In the genomic region with DNA sequence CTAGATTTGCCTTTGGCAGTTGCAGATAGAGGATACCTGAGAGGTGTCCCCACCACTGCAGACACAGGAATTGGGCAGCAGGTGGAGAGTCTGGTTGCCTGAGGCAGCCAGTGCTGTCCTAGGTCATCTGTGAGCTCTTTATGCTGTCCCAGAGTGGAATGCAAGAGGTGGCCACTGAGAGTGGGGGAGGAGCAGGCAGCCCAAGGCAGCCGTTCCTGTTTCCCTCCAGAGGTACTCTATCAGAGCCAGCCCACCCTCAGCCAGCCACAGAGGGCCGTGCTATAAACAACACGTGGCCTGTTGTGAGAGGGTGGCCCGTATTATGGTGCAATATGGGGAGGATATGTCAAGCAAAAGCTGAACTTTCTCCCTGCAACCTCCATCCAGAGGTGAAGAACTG, we compare ENCODE assay signal across 31 cellular contexts. TPM values are rescaled to one million over a fixed set of nuclear protein-coding genes. Genes with fewer than 3 reads are reported as not detected.
DNase-seq lines count a peak whose midpoint lies in the region; ATAC-seq, FAIRE-seq and TF ChIP-seq lines count a peak whose summit lies in the region.
"Had no signal": no experiment of that assay in that cellular context is flagged by ENCODE, and none has a peak within 500 bp of the region (broad histone marks: within the 10 kb centered on the region; RNA-seq: fewer than 3 reads in every experiment).

No MANE protein-coding gene starts in this region.

- no peaks in the 10 kb centered on the region for H3F3A ChIP-seq in GM23338 (replicated peaks; ENCODE audit: low read depth)

- peak; percentile 84 for ATAC-seq in GM23338
- peak; percentile 73 for ATAC-seq in K562
- no peak for ATAC-seq in GM21576 (IDR thresholded peaks at IDR 0.05; ENCODE audit: unreplicated experiment)
- ATAC-seq: left colon had no signal

- FAIRE-seq in K562 (lab: Jason Lieb, UNC): no peak
- FAIRE-seq: small intestine had no signal

- H3K36me3 Mint-ChIP-seq in GM23338 (ENCODE audit: low read depth) (no peaks in the 10 kb centered on the region; the same call in 2 of the 3 replicates), osteocyte (ENCODE audit: unreplicated experiment) (no peaks in the 10 kb centered on the region), mesothelial cell of epicardium (no peaks in the 10 kb centered on the region)
- H3K36me3 Mint-ChIP-seq: activated naive CD8-positive, alpha-beta T cell treated with anti-CD3 and anti-CD28 coated beads for 36 hours had no signal

- no peaks in the 10 kb centered on the region for H3K79me2 ChIP-seq in GM23338 (replicated peaks; ENCODE audit: insufficient read depth)
- no peaks in the 10 kb centered on the region for H3K79me2 ChIP-seq in K562 (ENCODE audit: control insufficient read depth, insufficient read depth, low read length)

- BruUV-seq in K562 (replicated peaks; lab: Mats Ljungman, UMichigan): no TSS peak

- H3K9me1 ChIP-seq in K562 (ENCODE audit: control insufficient read depth, insufficient read depth, low read length): no peaks in the 10 kb centered on the region

- H3K4me1 Mint-ChIP-seq in GM23338 (peaks cover 26% of the 10 kb centered on the region), osteocyte (ENCODE audit: unreplicated experiment) (no peaks in the 10 kb centered on the region), mesothelial cell of epicardium (no peaks in the 10 kb centered on the region)
- H3K4me1 Mint-ChIP-seq: activated naive CD8-positive, alpha-beta T cell treated with anti-CD3 and anti-CD28 coated beads for 36 hours had no signal

- in situ Hi-C loops in K562 (cut with MboI): no loop called here

- no peaks in the 10 kb centered on the region; the same call in 2 of the 3 replicates for H3K9me3 Mint-ChIP-seq in GM23338
- H3K9me3 Mint-ChIP-seq in osteocyte (ENCODE audit: unreplicated experiment): no peaks in the 10 kb centered on the region
- H3K9me3 Mint-ChIP-seq in mesothelial cell of epicardium: no peaks in the 10 kb centered on the region
- H3K9me3 Mint-ChIP-seq: activated naive CD8-positive, alpha-beta T cell treated with anti-CD3 and anti-CD28 coated beads for 36 hours; dendritic cell treated with granulocyte-macrophage colony-stimulating factor and Interleukin-4, amounts not matched to agents 40 ng/mL and 50 ng/mL, for 4 days; memory B cell had no signal

- no peak for TF ChIP-seq EP300 in K562 (IDR thresholded peaks at IDR 0.05; ENCODE audit: low read length)

- TF ChIP-seq POLR2A in NB4 (IDR thresholded peaks at IDR 0.05; ENCODE audit: extremely low read depth, insufficient read length) (no peak), K562 (conservative IDR thresholded peaks at IDR 0.05) (no peak)

- no peaks in the 10 kb centered on the region for H3K9me2 ChIP-seq in GM23338 (ENCODE audit: insufficient read depth)

- H3K27ac ChIP-seq in GM23338 (ENCODE audit: low read depth) (no peak overlapping the region), K562 (ENCODE audit: extremely low read depth, low read depth, low read length) (no peak overlapping the region)
- H3K27ac ChIP-seq: ascending aorta; BLaER1 treated with 17β-estradiol and CSF1 and Interleukin-3, amounts not matched to agents 10 nM and 100 nM; uterus had no signal

- H3K4me3 Mint-ChIP-seq in GM23338 (no peak overlapping the region), osteocyte (ENCODE audit: unreplicated experiment) (no peak overlapping the region), mesothelial cell of epicardium (no peak overlapping the region)
- H3K4me3 Mint-ChIP-seq: activated naive CD8-positive, alpha-beta T cell treated with anti-CD3 and anti-CD28 coated beads for 36 hours; dendritic cell treated with granulocyte-macrophage colony-stimulating factor and Interleukin-4, amounts not matched to agents 40 ng/mL and 50 ng/mL, for 4 days; memory B cell had no signal

- H3K36me3 ChIP-seq in GM23338 (ENCODE audit: insufficient read depth) (no peaks in the 10 kb centered on the region), K562 (ENCODE audit: control insufficient read depth, insufficient read depth, low read length) (no peaks in the 10 kb centered on the region)
- H3K36me3 ChIP-seq: ascending aorta, uterus had no signal

- no peak overlapping the region; a peak in 1 of 4 replicates for H3K9ac ChIP-seq in K562 (ENCODE audit: insufficient read depth in 1 of 2, low read depth in 2 of 2, low read length in 2 of 2)
- H3K9ac ChIP-seq: BLaER1 treated with 17β-estradiol and CSF1 and Interleukin-3, amounts not matched to agents 10 nM and 100 nM had no signal

- H3K27me3 Mint-ChIP-seq in GM23338 (ENCODE audit: insufficient read depth, low read depth, poor library complexity) (peaks cover under 1% of the 10 kb centered on the region), osteocyte (ENCODE audit: unreplicated experiment) (peaks cover 3% of the 10 kb centered on the region), mesothelial cell of epicardium (ENCODE audit: low read depth) (peaks cover 6% of the 10 kb centered on the region)
- H3K27me3 Mint-ChIP-seq: dendritic cell treated with granulocyte-macrophage colony-stimulating factor and Interleukin-4, amounts not matched to agents 40 ng/mL and 50 ng/mL, for 4 days; memory B cell had no signal

- H3K4me2 ChIP-seq in GM23338: no peak overlapping the region
- H3K4me2 ChIP-seq in K562 (ENCODE audit: insufficient read depth, low read length): no peak overlapping the region
- H3K4me2 ChIP-seq: BLaER1 treated with 17β-estradiol and CSF1 and Interleukin-3, amounts not matched to agents 10 nM and 100 nM had no signal

- no peaks in the 10 kb centered on the region for H4K20me1 ChIP-seq in GM23338 (replicated peaks; ENCODE audit: insufficient read depth)
- H4K20me1 ChIP-seq in K562 (replicated peaks; ENCODE audit: control insufficient read depth, insufficient read depth, low read length): no peaks in the 10 kb centered on the region

- H3K27ac Mint-ChIP-seq in GM23338 (no peak overlapping the region; the same call in 1 of the 2 replicates), osteocyte (ENCODE audit: unreplicated experiment) (no peak overlapping the region), mesothelial cell of epicardium (no peak overlapping the region)
- H3K27ac Mint-ChIP-seq: activated naive CD8-positive, alpha-beta T cell treated with anti-CD3 and anti-CD28 coated beads for 36 hours; dendritic cell treated with granulocyte-macrophage colony-stimulating factor and Interleukin-4, amounts not matched to agents 40 ng/mL and 50 ng/mL, for 4 days; memory B cell had no signal

- POLR2A ChIA-PET in K562 (lab: Yijun Ruan, JAX): interaction anchor here (0.6 kb wide), 2 partner anchors 9 to 39 kb away, joined by 3 to 4 read pairs; no protein-coding TSS in a partner anchor

- whole genome bisulfite sequencing in K562 (ENCODE audit: insufficient coverage, low coverage, missing lambda C conversion rate): 0% methylated on average over 4 of the region's 4 CpGs

- H3K4me3 ChIP-seq in GM23338 (no peak overlapping the region), NB4 (ENCODE audit: low read depth, low read length) (no peak overlapping the region), K562 (no peak overlapping the region)
- H3K4me3 ChIP-seq: ascending aorta; BLaER1 treated with 17β-estradiol and CSF1 and Interleukin-3, amounts not matched to agents 10 nM and 100 nM; uterus had no signal

- no peak for TF ChIP-seq CTCF in GM23338 (conservative IDR thresholded peaks at IDR 0.05; ENCODE audit: low read depth in 2 of 2)
- TF ChIP-seq CTCF in NB4 (IDR thresholded peaks at IDR 0.05; ENCODE audit: low read depth, low read length): no peak
- no peak for TF ChIP-seq CTCF in K562 (IDR thresholded peaks at IDR 0.05 in 2 of 3, conservative IDR thresholded peaks at IDR 0.05 in 1 of 3; ENCODE audit: insufficient read depth in 2 of 3, low read depth in 1 of 3, low read length in 3 of 3)
- TF ChIP-seq CTCF in osteocyte (IDR thresholded peaks at IDR 0.05): no peak
- TF ChIP-seq CTCF in mesothelial cell of epicardium (IDR thresholded peaks at IDR 0.05; ENCODE audit: unreplicated experiment): no peak

- TF ChIP-seq RAD21 in K562 (CRISPR knock-in tag; conservative IDR thresholded peaks at IDR 0.05 in 1 of 2, IDR thresholded peaks at IDR 0.05 in 1 of 2): no peak

- DNase-seq in GM23338 (ENCODE audit: low spot score) (peak; percentile 55), NB4 (ENCODE audit: low read depth) (peak; percentile 58), K562 (ENCODE audit: extremely low read depth in 1 of 4, low spot score in 3 of 4) (no peak), osteocyte (ENCODE audit: extremely low spot score, unreplicated experiment) (peak; percentile 80), kidney tubule cell (ENCODE audit: low spot score) (no peak), SW 1271 (lab: John Stamatoyannopoulos, UW) (no peak), mesothelial cell of epicardium (ENCODE audit: low spot score in 2 of 2, unreplicated experiment in 2 of 2) (no peak)
- DNase-seq: activated CD4-positive, alpha-beta T cell treated with anti-CD3 and anti-CD28 coated beads, Interleukin-2, amount 50 U/mL, for 4 hours; activated CD4-positive, CD25-positive, alpha-beta regulatory T cell; activated effector memory CD4-positive, alpha-beta T cell treated with Interleukin-2 at 50 U/mL for 16 hours; activated naive CD8-positive, alpha-beta T cell treated with anti-CD3 and anti-CD28 coated beads for 36 hours; Calu3; caudate nucleus; EL; KG1; left colon; NCI-H1048; NCI-H1694 treated with DMSO at 0.1 percent for 48 hours; NCI-H69; occipital lobe; small intestine; stimulated activated CD4-positive, alpha-beta T cell treated with anti-CD3 and anti-CD28 coated beads, Interleukin-1b, Interleukin-23, amount 100 ng/mL, for 48 hours; T-helper 9 cell; uterus had no signal

- CTCF ChIA-PET in K562 (lab: Yijun Ruan, JAX; ENCODE audit: low intra/inter-chr PET ratio): no interaction called here

- H3K27me3 ChIP-seq in GM23338 (ENCODE audit: insufficient read depth) (no peaks in the 10 kb centered on the region), K562 (ENCODE audit: control insufficient read depth in 2 of 2, insufficient read depth in 2 of 2, low read length in 2 of 2) (peaks cover 35 to 62% of the 10 kb centered on the region in 2 experiments)
- H3K27me3 ChIP-seq: ascending aorta; BLaER1 treated with 17β-estradiol and CSF1 and Interleukin-3, amounts not matched to agents 10 nM and 100 nM; uterus had no signal

- no peaks in the 10 kb centered on the region for H3K9me3 ChIP-seq in K562 (replicated peaks; ENCODE audit: control insufficient read depth, insufficient read depth, low read depth, low read length)
- H3K9me3 ChIP-seq: ascending aorta; BLaER1 treated with 17β-estradiol and CSF1 and Interleukin-3, amounts not matched to agents 10 nM and 100 nM; uterus had no signal

- H2AFZ ChIP-seq in GM23338: 0 out of 2 replicates have a peak overlapping the region, but pooled peaks have one; percentile 56
- no peak overlapping the region for H2AFZ ChIP-seq in K562 (ENCODE audit: low read depth, low read length)

- intact Hi-C loops in K562 (cut with micrococcal nuclease): no loop called here

- H3K4me1 ChIP-seq in GM23338 (ENCODE audit: insufficient read depth) (0 out of 2 replicates have a peak, but pooled peaks cover 6% of the 10 kb centered on the region), K562 (replicated peaks in 1 of 2; ENCODE audit: control insufficient read depth in 2 of 2, insufficient read depth in 2 of 2, low read length in 2 of 2) (no peaks in the 10 kb centered on the region; a peak in 1 of 5 replicates)
- H3K4me1 ChIP-seq: ascending aorta; BLaER1 treated with 17β-estradiol and CSF1 and Interleukin-3, amounts not matched to agents 10 nM and 100 nM; uterus had no signal

RNA-seq across cellular contexts. Expression of a gene that starts 8.5 kb away (rescaled TPM):
- total RNA-seq in GM23338 (2014; rRNA removed; shearing (Covaris generic)): not detected in 2 replicates
- polyA plus RNA-seq in GM23338 (2016; fragmentation: Nextera tagmentation; extraction: Ambion mirVana) (not detected in 2 replicates), K562 (2011; rRNA removed) (not detected in 2 replicates), K562 (2014; fragmentation: Illumina TruSeq; extraction: Trizol) (not detected in 2 replicates), K562 (2014; fragmentation: Nextera tagmentation; extraction: Ambion mirVana) (not detected), K562 (2014; rRNA removed) (not detected in 2 replicates)
- not detected in 2 replicates for total RNA-seq in K562 (2011; cell fraction: chromatin; rRNA removed; ENCODE audit: low replicate concordance)
- not detected in 2 replicates for total RNA-seq in K562 (2011; cell fraction: nucleolus; rRNA removed)
- not detected in 2 replicates for total RNA-seq in K562 (2011; cell fraction: nucleoplasm; rRNA removed)
- total RNA-seq in K562 (2014; rRNA removed) (not detected in 2 replicates), K562 (2014; rRNA removed; fragmentation: Illumina TruSeq; extraction: Trizol) (not detected in 2 replicates), K562 (2015; rRNA removed; fragmentation: Illumina TruSeq; extraction: Trizol) (not detected in 2 replicates), K562 (2021) (not detected in 2 replicates), osteocyte (not detected in 2 replicates), mesothelial cell of epicardium (not detected in 3 replicates)
- not detected in 2 replicates for polyA plus RNA-seq in K562 (2011; cell fraction: cytosol; rRNA removed)
- not detected in 2 replicates for polyA plus RNA-seq in K562 (2011; cell fraction: nucleus; rRNA removed)
- not detected in 2 replicates for polyA plus RNA-seq in K562 (2012)
- not detected in 2 replicates for polyA minus RNA-seq in K562 (2011; rRNA and poly(A)+ RNA removed)
- polyA minus RNA-seq in K562 (2011; cell fraction: cytosol; rRNA and poly(A)+ RNA removed): not detected in 2 replicates
- polyA minus RNA-seq in K562 (2011; cell fraction: nucleus; rRNA and poly(A)+ RNA removed): not detected in 2 replicates
- total RNA-seq: activated naive CD8-positive, alpha-beta T cell treated with anti-CD3 and anti-CD28 coated beads for 36 hours; ascending aorta; Calu3; left colon; occipital lobe; subcutaneous adipose tissue had no signal
- polyA plus RNA-seq: fibroblast of lung had no signal

Comparison
In these comparisons a context has a peak if more than half of its experiments do, and no peak if none do; other contexts are left out.
1. DNase-seq: peak in GM23338 (single experiment), NB4 (single experiment) and osteocyte (single experiment); none in K562 (0 of 4), kidney tubule cell (single experiment), SW 1271 (0 of 2) and mesothelial cell of epicardium (0 of 2).